In genomic region chr22:38422615-38423511, GRCh38 we compare ENCODE assay signal across 1 cellular context.
TF ChIP-seq lines count a peak whose summit lies in the region.

No MANE protein-coding gene starts in this region.

TF ChIP-seq in H1, 55 proteins besides CTCF, POLR2A, EP300 and RAD21:
- TF ChIP-seq TEAD4 (IDR thresholded peaks at IDR 0.05; ENCODE audit: low read depth, low read length) (peak; percentile 88), SP1 (IDR thresholded peaks at IDR 0.05; ENCODE audit: low read depth, low read length) (peak; percentile 64; the same call in 1 of the 2 replicates), MAFK (IDR thresholded peaks at IDR 0.05; ENCODE audit: low read depth, low read length) (no peak)
